In genomic region chr7:76076995-76077394, GRCh38 we compare ENCODE assay signal across 15 cellular contexts. TPM values are rescaled to one million over a fixed set of nuclear protein-coding genes. Genes with fewer than 3 reads are reported as not detected.
DNase-seq lines count a peak whose midpoint lies in the region; ATAC-seq and TF ChIP-seq lines count a peak whose summit lies in the region.
"Had no signal": no experiment of that assay in that cellular context is flagged by ENCODE, and none has a peak within 500 bp of the region (broad histone marks: within the 10 kb centered on the region; RNA-seq: fewer than 3 reads in every experiment).

No MANE protein-coding gene starts in this region.

- peak overlapping the region; percentile 63 for H3K4me3 Mint-ChIP-seq in T-helper 2 cell treated with Interferon-gamma antibody and Interleukin-4, amounts not matched to agents 5 μg/mL and 100 μg/mL, for 36 hours
- H3K4me3 Mint-ChIP-seq: H9, HFFc6 had no signal

- H3K9me3 ChIP-seq in mesenchymal stem cell (ENCODE audit: control insufficient read depth, low read length) = no peaks in the 10 kb centered on the region
- H3K9me3 ChIP-seq in upper lobe of left lung = peaks cover 0 to 6% (median 0%) of the 10 kb centered on the region in 4 donors
- no peaks in the 10 kb centered on the region for H3K9me3 ChIP-seq in BE2C

- H3K27ac ChIP-seq in VCaP (peak overlapping the region; percentile 47), mesenchymal stem cell (ENCODE audit: low read length, poor library complexity, severe bottlenecking) (no peak overlapping the region), upper lobe of left lung (no peak overlapping the region)

- H3K4me1 ChIP-seq in mesenchymal stem cell (ENCODE audit: control insufficient read depth, insufficient read depth, low read depth, low read length) (no peaks in the 10 kb centered on the region), upper lobe of left lung (peaks cover 0 to under 1% (median 0%) of the 10 kb centered on the region in 4 donors), BE2C (no peaks in the 10 kb centered on the region)

- H2BK120ac ChIP-seq in mesenchymal stem cell (ENCODE audit: low read depth, low read length) = no peak overlapping the region

- H3K18ac ChIP-seq in mesenchymal stem cell (ENCODE audit: low read depth in 1 of 2, low read length in 2 of 2) = no peak overlapping the region

- no peaks in the 10 kb centered on the region for H3K27me3 ChIP-seq in mesenchymal stem cell (ENCODE audit: control insufficient read depth in 1 of 2, insufficient read depth in 1 of 2, low read length in 2 of 2)
- H3K27me3 ChIP-seq in upper lobe of left lung = no peaks in the 10 kb centered on the region
- H3K27me3 ChIP-seq in BE2C = no peaks in the 10 kb centered on the region

- H4K8ac ChIP-seq in mesenchymal stem cell (ENCODE audit: low read length) = peak overlapping the region; percentile 4

- no peak overlapping the region for H2AK5ac ChIP-seq in mesenchymal stem cell (ENCODE audit: low read length, severe bottlenecking)

- H2BK15ac ChIP-seq in mesenchymal stem cell (ENCODE audit: low read depth, poor library complexity, severe bottlenecking) = no peak overlapping the region

- H3K4ac ChIP-seq in mesenchymal stem cell (ENCODE audit: low read depth in 1 of 2, low read length in 2 of 2) = no peak overlapping the region

- H3K9ac ChIP-seq in mesenchymal stem cell (ENCODE audit: low read length) = no peak overlapping the region

- H2BK5ac ChIP-seq in mesenchymal stem cell (ENCODE audit: low read depth, low read length, poor library complexity, severe bottlenecking) = no peak overlapping the region

- H3K36me3 Mint-ChIP-seq in T-helper 2 cell treated with Interferon-gamma antibody and Interleukin-4, amounts not matched to agents 5 μg/mL and 100 μg/mL, for 36 hours (ENCODE audit: low read depth) = no peaks in the 10 kb centered on the region
- H3K36me3 Mint-ChIP-seq: CD4-positive, alpha-beta memory T cell had no signal

- H4K91ac ChIP-seq in mesenchymal stem cell (ENCODE audit: low read length) = peak overlapping the region; percentile 3

- peak overlapping the region; percentile 48 for H3K27ac Mint-ChIP-seq in T-helper 2 cell treated with Interferon-gamma antibody and Interleukin-4, amounts not matched to agents 5 μg/mL and 100 μg/mL, for 36 hours
- H3K27ac Mint-ChIP-seq: H9, HFFc6 had no signal

- 91% methylated on average over 5 of the region's 6 CpGs for WGBS in mesenchymal stem cell
- WGBS in upper lobe of left lung, 2 donors = 92 to 96% methylated on average over 6 of the region's 6 CpGs

- no peak overlapping the region for H3K4me2 ChIP-seq in mesenchymal stem cell (ENCODE audit: low read length, poor library complexity, severe bottlenecking)

- no peaks in the 10 kb centered on the region for H3K9me3 Mint-ChIP-seq in T-helper 2 cell treated with Interferon-gamma antibody and Interleukin-4, amounts not matched to agents 5 μg/mL and 100 μg/mL, for 36 hours
- H3K9me3 Mint-ChIP-seq: H9, HFFc6 had no signal

- no peak overlapping the region for H2AFZ ChIP-seq in mesenchymal stem cell (ENCODE audit: low read depth, low read length)

- H3K14ac ChIP-seq in mesenchymal stem cell (ENCODE audit: low read length in 2 of 2) = peak overlapping the region in 1 of 2 experiments; percentile 98

- no peaks in the 10 kb centered on the region for H3K27me3 Mint-ChIP-seq in T-helper 2 cell treated with Interferon-gamma antibody and Interleukin-4, amounts not matched to agents 5 μg/mL and 100 μg/mL, for 36 hours (ENCODE audit: low read depth)

- H2BK12ac ChIP-seq in mesenchymal stem cell (ENCODE audit: low read length in 2 of 2) = peak overlapping the region in 1 of 2 experiments; percentile 72

- TF ChIP-seq POLR2A in upper lobe of left lung (IDR thresholded peaks at IDR 0.05) = no peak

- H3K79me1 ChIP-seq in mesenchymal stem cell (replicated peaks; ENCODE audit: low read length, poor library complexity, severe bottlenecking) = no peaks in the 10 kb centered on the region

- no peak for TF ChIP-seq EP300 in upper lobe of left lung (IDR thresholded peaks at IDR 0.05)

- H3K23ac ChIP-seq in mesenchymal stem cell (ENCODE audit: low read length in 2 of 2) = no peak overlapping the region

- no peak for DNase-seq in T-helper 2 cell treated with Interferon-gamma antibody and Interleukin-4, amounts not matched to agents 5 μg/mL and 100 μg/mL, for 36 hours (ENCODE audit: low spot score)
- DNase-seq in T-helper 2 cell = no peak
- no peak for DNase-seq in mesenchymal stem cell
- DNase-seq in upper lobe of left lung = no peak
- DNase-seq in BE2C = no peak
- DNase-seq: 8988T; ACHN; C1 segment of cervical spinal cord; CD4-positive, alpha-beta memory T cell; DMS79; GOT3; H9; HFFc6 had no signal

- H3K36me3 ChIP-seq in mesenchymal stem cell (ENCODE audit: control insufficient read depth in 1 of 2, insufficient read depth in 2 of 2, low read depth in 1 of 2, low read length in 2 of 2) (peaks cover 0 to 13% of the 10 kb centered on the region in 2 experiments), upper lobe of left lung (no peaks in the 10 kb centered on the region), BE2C (no peaks in the 10 kb centered on the region)

- no peak for ATAC-seq in GM19328 (IDR thresholded peaks at IDR 0.05; ENCODE audit: unreplicated experiment)
- ATAC-seq in upper lobe of left lung (ENCODE audit: low FRiP score in 2 of 2) = no peak

- H3K4me1 Mint-ChIP-seq in T-helper 2 cell treated with Interferon-gamma antibody and Interleukin-4, amounts not matched to agents 5 μg/mL and 100 μg/mL, for 36 hours (ENCODE audit: low read depth) = peaks cover 24% of the 10 kb centered on the region

- TF ChIP-seq CTCF in VCaP (conservative IDR thresholded peaks at IDR 0.05) (no peak), upper lobe of left lung (IDR thresholded peaks at IDR 0.05) (no peak), BE2C (IDR thresholded peaks at IDR 0.05; ENCODE audit: low read depth, low read length) (no peak)

- H3K4me3 ChIP-seq in mesenchymal stem cell (ENCODE audit: insufficient read depth in 1 of 2, low read depth in 1 of 2, low read length in 2 of 2) (no peak overlapping the region), upper lobe of left lung (no peak overlapping the region), BE2C (ENCODE audit: low read depth, low read length) (no peak overlapping the region)

RNA-seq across cellular contexts. Expression of gene MDH2, which starts 29.1 kb away (rescaled TPM):
- polyA plus RNA-seq in mesenchymal stem cell (2013, experiment 1 of 2) = 286 TPM
- 277 TPM for polyA plus RNA-seq in mesenchymal stem cell (2013, experiment 2 of 2)
- 100 to 1,000 TPM in 3 of 6 donors, 10 to 100 TPM in 3; 52.4 to 131 (median 111) TPM for total RNA-seq in upper lobe of left lung
- 1,053 TPM for polyA plus RNA-seq in BE2C (2012; ENCODE audit: insufficient read depth, insufficient read length, low read depth)

RNA-seq across cellular contexts. Expression of gene STYXL1, which starts 29.2 kb away (rescaled TPM):
- polyA plus RNA-seq in mesenchymal stem cell (2013, experiment 1 of 2) = 32.4 TPM
- 29.5 TPM for polyA plus RNA-seq in mesenchymal stem cell (2013, experiment 2 of 2)
- total RNA-seq in upper lobe of left lung = 10 to 100 TPM; 11.1 to 71.2 (median 23.5) TPM
- polyA plus RNA-seq in BE2C (2012; ENCODE audit: insufficient read depth, insufficient read length, low read depth) = 60.6 TPM
